In genomic region chr6:15678514-15678913, GRCh38 we compare ENCODE assay signal across 19 cellular contexts. TPM values are rescaled to one million over a fixed set of nuclear protein-coding genes. Genes with fewer than 3 reads are reported as not detected.
A peak's percentile ranks its signal among the peaks of the same experiment; 100 is the strongest.
DNase-seq lines count a peak whose midpoint lies in the region; ATAC-seq and TF ChIP-seq lines count a peak whose summit lies in the region.
"Had no signal": no experiment of that assay in that cellular context is flagged by ENCODE, and none has a peak within 500 bp of the region (broad histone marks: within the 10 kb centered on the region; RNA-seq: fewer than 3 reads in every experiment).

No MANE protein-coding gene starts in this region.

- H3K27me3 ChIP-seq in OCI-LY3 (ENCODE audit: low read depth, low read length), result no peaks in the 10 kb centered on the region
- no peaks in the 10 kb centered on the region for H3K27me3 ChIP-seq in gastrocnemius medialis

- H3K27ac ChIP-seq in OCI-LY3 (ENCODE audit: low read length), result peak overlapping the region; percentile 66
- H3K27ac ChIP-seq in gastrocnemius medialis, result no peak overlapping the region
- H3K27ac ChIP-seq: 22Rv1, A549 had no signal

- H3K4me3 ChIP-seq in OCI-LY3 (ENCODE audit: low read length) (peak overlapping the region; percentile 22; the same call in 1 of the 2 replicates), gastrocnemius medialis (no peak overlapping the region)
- H3K4me3 ChIP-seq: A549 had no signal

- no peak overlapping the region for H3K9ac ChIP-seq in OCI-LY3 (ENCODE audit: low read length)

- H3K27ac Mint-ChIP-seq in stimulated activated naive CD8-positive, alpha-beta T cell treated with anti-CD3 and anti-CD28 coated beads, Interleukin-15, Interleukin-2, amounts not matched to agents 100 ng/mL and 50 ng/mL, for 24 hours, result peak overlapping the region; percentile 13
- H3K27ac Mint-ChIP-seq in glutamatergic neuron (ENCODE audit: unreplicated experiment), result peak overlapping the region; percentile 94
- H3K27ac Mint-ChIP-seq: B cell; CD14-positive monocyte; CD4-positive, alpha-beta memory T cell; CD4-positive, CD25-positive, alpha-beta regulatory T cell had no signal

- H3K36me3 ChIP-seq in OCI-LY3 (replicated peaks; ENCODE audit: low read depth, low read length), result peaks cover 14% of the 10 kb centered on the region
- H3K36me3 ChIP-seq in gastrocnemius medialis, result no peaks in the 10 kb centered on the region

- no peak for ATAC-seq in stimulated activated naive CD8-positive, alpha-beta T cell treated with anti-CD3 and anti-CD28 coated beads, Interleukin-15, Interleukin-2, amounts not matched to agents 100 U/mL and 50 U/mL, for 24 hours
- no peak for ATAC-seq in gastrocnemius medialis
- ATAC-seq: A549 had no signal

- no peaks in the 10 kb centered on the region for H3K9me3 Mint-ChIP-seq in stimulated activated naive CD8-positive, alpha-beta T cell treated with anti-CD3 and anti-CD28 coated beads, Interleukin-15, Interleukin-2, amounts not matched to agents 100 ng/mL and 50 ng/mL, for 24 hours
- H3K9me3 Mint-ChIP-seq in glutamatergic neuron (ENCODE audit: unreplicated experiment), result peaks cover 4% of the 10 kb centered on the region

- H2AFZ ChIP-seq in OCI-LY3 (ENCODE audit: low read depth, low read length), result no peak overlapping the region

- no peaks in the 10 kb centered on the region for H3K4me1 Mint-ChIP-seq in stimulated activated naive CD8-positive, alpha-beta T cell treated with anti-CD3 and anti-CD28 coated beads, Interleukin-15, Interleukin-2, amounts not matched to agents 100 ng/mL and 50 ng/mL, for 24 hours (ENCODE audit: low read depth)
- H3K4me1 Mint-ChIP-seq in glutamatergic neuron (ENCODE audit: low read depth, unreplicated experiment), result peaks cover 34% of the 10 kb centered on the region
- H3K4me1 Mint-ChIP-seq: CD4-positive, alpha-beta memory T cell; CD4-positive, CD25-positive, alpha-beta regulatory T cell; CD8-positive, alpha-beta memory T cell had no signal

- no peaks in the 10 kb centered on the region for H3K36me3 Mint-ChIP-seq in stimulated activated naive CD8-positive, alpha-beta T cell treated with anti-CD3 and anti-CD28 coated beads, Interleukin-15, Interleukin-2, amounts not matched to agents 100 ng/mL and 50 ng/mL, for 24 hours (ENCODE audit: low read depth)
- peaks cover 5% of the 10 kb centered on the region for H3K36me3 Mint-ChIP-seq in glutamatergic neuron (ENCODE audit: unreplicated experiment)
- H3K36me3 Mint-ChIP-seq: CD14-positive monocyte; CD4-positive, alpha-beta memory T cell; CD4-positive, CD25-positive, alpha-beta regulatory T cell had no signal

- in situ Hi-C loops in gastrocnemius medialis (cut with MboI; ENCODE audit: low sequenced_read_pairs in 4 of 4), result no loop called here

- no peaks in the 10 kb centered on the region for H4K20me1 ChIP-seq in OCI-LY3 (ENCODE audit: insufficient read depth, low read length)

- H3K27me3 Mint-ChIP-seq in stimulated activated naive CD8-positive, alpha-beta T cell treated with anti-CD3 and anti-CD28 coated beads, Interleukin-15, Interleukin-2, amounts not matched to agents 100 ng/mL and 50 ng/mL, for 24 hours, result peaks cover 5% of the 10 kb centered on the region
- peaks cover 5% of the 10 kb centered on the region for H3K27me3 Mint-ChIP-seq in glutamatergic neuron (ENCODE audit: unreplicated experiment)

- H3K4me2 ChIP-seq in OCI-LY3 (ENCODE audit: low read length), result peak overlapping the region; percentile 37
- H3K4me2 ChIP-seq: A549 had no signal

- no peak for TF ChIP-seq POLR2A in gastrocnemius medialis (IDR thresholded peaks at IDR 0.05)

- H3K4me3 Mint-ChIP-seq in stimulated activated naive CD8-positive, alpha-beta T cell treated with anti-CD3 and anti-CD28 coated beads, Interleukin-15, Interleukin-2, amounts not matched to agents 100 ng/mL and 50 ng/mL, for 24 hours, result no peak overlapping the region
- no peak overlapping the region for H3K4me3 Mint-ChIP-seq in glutamatergic neuron (ENCODE audit: unreplicated experiment)
- H3K4me3 Mint-ChIP-seq: B cell; CD14-positive monocyte; CD4-positive, alpha-beta memory T cell; CD4-positive, CD25-positive, alpha-beta regulatory T cell; CD8-positive, alpha-beta memory T cell had no signal

- H3K79me2 ChIP-seq in OCI-LY3 (ENCODE audit: low read length), result no peaks in the 10 kb centered on the region

- intact Hi-C loops in gastrocnemius medialis (cut with DNase I; ENCODE audit: low total_unique reads), result no loop called here

- peaks cover 26% of the 10 kb centered on the region for H3K4me1 ChIP-seq in OCI-LY3 (ENCODE audit: low read length)
- peaks cover 20 to 27% of the 10 kb centered on the region in 2 donors for H3K4me1 ChIP-seq in gastrocnemius medialis
- H3K4me1 ChIP-seq: A549 had no signal

- no peak for DNase-seq in stimulated activated naive CD8-positive, alpha-beta T cell treated with anti-CD3 and anti-CD28 coated beads, Interleukin-15, Interleukin-2, amounts not matched to agents 100 U/mL and 50 U/mL, for 24 hours
- no peak for DNase-seq in glutamatergic neuron
- no peak for DNase-seq in gastrocnemius medialis
- no peak for DNase-seq in NCI-H2227 treated with DMSO at 0.1 percent for 48 hours (lab: John Stamatoyannopoulos, UW)
- no peak for DNase-seq in OCI-M1 (lab: John Stamatoyannopoulos, UW)
- DNase-seq: AML-193; C1 segment of cervical spinal cord; Calu3; CD4-positive, alpha-beta memory T cell; CD4-positive, CD25-positive, alpha-beta regulatory T cell; CD8-positive, alpha-beta memory T cell; COR-L47; DMS79 treated with DMSO at 0.1 percent for 48 hours had no signal

- TF ChIP-seq CTCF in OCI-LY3 (IDR thresholded peaks at IDR 0.05; ENCODE audit: low read depth, low read length) (no peak), glutamatergic neuron (IDR thresholded peaks at IDR 0.05; ENCODE audit: partially characterized antibody, unreplicated experiment) (no peak), gastrocnemius medialis (IDR thresholded peaks at IDR 0.05 in 4 of 5, conservative IDR thresholded peaks at IDR 0.05 in 1 of 5) (no peak)

- no peaks in the 10 kb centered on the region for H3K9me3 ChIP-seq in OCI-LY3 (ENCODE audit: insufficient read depth, low read length)
- H3K9me3 ChIP-seq in gastrocnemius medialis, result no peaks in the 10 kb centered on the region
- H3K9me3 ChIP-seq: A549 had no signal

RNA-seq across cellular contexts. Expression of gene DTNBP1, which starts 15.7 kb away (rescaled TPM):
- total RNA-seq in glutamatergic neuron (ENCODE audit: unreplicated experiment), result 13.2 TPM
- total RNA-seq in gastrocnemius medialis, result 10 to 100 TPM in 2 of 4 donors, 1 to 10 TPM in 2; 5.2 to 33.5 (median 12.5) TPM
